Comparison of ENCODE assay signal across 20 cellular contexts in the genomic region with DNA sequence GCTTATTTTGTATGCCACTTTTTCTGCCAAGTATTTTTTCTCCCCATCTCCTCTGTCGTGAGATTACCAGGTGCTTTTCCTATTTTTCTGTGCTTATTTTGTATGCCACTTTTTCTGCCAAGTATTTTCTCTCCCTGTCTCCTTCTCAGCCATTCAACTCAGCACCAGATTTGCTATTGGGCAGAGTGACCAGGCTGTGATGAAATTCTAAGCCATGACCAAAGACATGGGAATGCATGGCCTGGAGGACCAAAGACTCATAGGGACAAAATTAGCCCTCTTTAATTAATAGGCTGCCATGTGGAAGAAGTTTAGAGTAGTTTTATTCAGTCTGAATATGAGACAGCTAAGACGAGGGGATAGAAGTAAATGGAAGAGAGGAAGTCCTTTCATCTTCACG.
DNase-seq lines count a peak whose midpoint lies in the region; ATAC-seq and TF ChIP-seq lines count a peak whose summit lies in the region.
"Had no signal": no experiment of that assay in that cellular context is flagged by ENCODE, and none has a peak within 500 bp of the region (broad histone marks: within the 10 kb centered on the region; RNA-seq: fewer than 3 reads in every experiment).

No MANE protein-coding gene starts in this region.

- H3K27me3 ChIP-seq in RWPE2 (ENCODE audit: insufficient read depth, poor library complexity, severe bottlenecking): peaks cover 4% of the 10 kb centered on the region
- H3K27me3 ChIP-seq: hepatocyte had no signal

- no peaks in the 10 kb centered on the region for H3K9me3 ChIP-seq in RWPE2 (ENCODE audit: severe bottlenecking)
- H3K9me3 ChIP-seq: lower lobe of right lung had no signal

- no peaks in the 10 kb centered on the region for H3K4me1 Mint-ChIP-seq in activated T-cell treated with anti-CD3 and anti-CD28 coated beads, Interleukin-2, amount 50 U/mL, for 24 hours (ENCODE audit: low read depth)
- H3K4me1 Mint-ChIP-seq: CD4-positive, alpha-beta memory T cell; stimulated activated memory B cell treated with anti-CD40 and anti-IgM and Interleukin-4, amounts not matched to agents 10 μg/mL and 1 μg/mL and 100 μg/mL, for 72 hours had no signal

- H3K36me3 Mint-ChIP-seq in activated T-cell treated with anti-CD3 and anti-CD28 coated beads, Interleukin-2, amount 50 U/mL, for 24 hours (ENCODE audit: low read depth): no peaks in the 10 kb centered on the region
- H3K36me3 Mint-ChIP-seq: activated naive CD8-positive, alpha-beta T cell; CD4-positive, alpha-beta memory T cell; stimulated activated memory B cell treated with anti-CD40 and anti-IgM and Interleukin-4, amounts not matched to agents 10 μg/mL and 1 μg/mL and 100 μg/mL, for 72 hours had no signal

- no peak for TF ChIP-seq CTCF in RWPE2 (IDR thresholded peaks at IDR 0.05; ENCODE audit: poor library complexity, severe bottlenecking)

- H3K4me3 Mint-ChIP-seq in activated T-cell treated with anti-CD3 and anti-CD28 coated beads, Interleukin-2, amount 50 U/mL, for 24 hours: no peak overlapping the region
- H3K4me3 Mint-ChIP-seq: activated naive CD8-positive, alpha-beta T cell; activated T-cell treated with anti-CD3 and anti-CD28 coated beads, Interleukin-2, amount 50 U/mL, for 72 hours; CD4-positive, alpha-beta memory T cell; stimulated activated memory B cell treated with anti-CD40 and anti-IgM and Interleukin-4, amounts not matched to agents 10 μg/mL and 1 μg/mL and 100 μg/mL, for 72 hours had no signal

- DNase-seq in EH (ENCODE audit: low read depth) (peak; percentile 83), RWPE2 (ENCODE audit: low spot score) (no peak), left cardiac atrium (no peak), sciatic nerve (ENCODE audit: low spot score) (no peak), COR-L47 (lab: John Stamatoyannopoulos, UW) (no peak)
- DNase-seq in activated T-cell treated with anti-CD3 and anti-CD28 coated beads, Interleukin-2, amount 50 U/mL, for 24 hours: no peak
- DNase-seq: activated CD4-positive, alpha-beta T cell treated with anti-CD3 and anti-CD28 coated beads for 1 hour; activated T-cell treated with anti-CD3 and anti-CD28 coated beads, Interleukin-2, amount 50 U/mL, for 72 hours; CD4-positive, alpha-beta memory T cell; cortex of kidney; lower lobe of right lung; NCI-H1417 treated with DMSO at 0.1 percent for 48 hours; NCI-H524 treated with DMSO at 0.1 percent for 48 hours; nucleus accumbens had no signal

- H3K4me1 ChIP-seq in RWPE2 (ENCODE audit: insufficient read depth, poor library complexity, severe bottlenecking): no peaks in the 10 kb centered on the region
- H3K4me1 ChIP-seq: lower lobe of right lung had no signal

- no peak overlapping the region for H3K27ac ChIP-seq in RWPE2 (ENCODE audit: poor library complexity, severe bottlenecking)
- H3K27ac ChIP-seq: hepatocyte, lower lobe of right lung had no signal

- no peak overlapping the region for H3K4me3 ChIP-seq in RWPE2 (ENCODE audit: severe bottlenecking)
- H3K4me3 ChIP-seq: hepatocyte, lower lobe of right lung had no signal

- no peaks in the 10 kb centered on the region for H3K9me3 Mint-ChIP-seq in activated T-cell treated with anti-CD3 and anti-CD28 coated beads, Interleukin-2, amount 50 U/mL, for 24 hours

- ATAC-seq in RWPE2 (ENCODE audit: low read depth) (peak; percentile 78), left cardiac atrium (peak; percentile 47 to 62), sciatic nerve (peak; percentile 26), HG03571 (IDR thresholded peaks at IDR 0.05; ENCODE audit: unreplicated experiment) (no peak), GM19463 (IDR thresholded peaks at IDR 0.05; ENCODE audit: unreplicated experiment) (no peak)
- ATAC-seq: activated T-cell treated with anti-CD3 and anti-CD28 coated beads, Interleukin-2, amount 50 U/mL, for 72 hours; HCT116; stimulated activated memory B cell treated with anti-CD40 and anti-IgM and Interleukin-4, amounts not matched to agents 10 μg/mL and 1 μg/mL and 100 μg/mL, for 72 hours had no signal

- no peak overlapping the region for H3K27ac Mint-ChIP-seq in activated T-cell treated with anti-CD3 and anti-CD28 coated beads, Interleukin-2, amount 50 U/mL, for 24 hours
- H3K27ac Mint-ChIP-seq: activated naive CD8-positive, alpha-beta T cell; activated T-cell treated with anti-CD3 and anti-CD28 coated beads, Interleukin-2, amount 50 U/mL, for 72 hours; CD4-positive, alpha-beta memory T cell; stimulated activated memory B cell treated with anti-CD40 and anti-IgM and Interleukin-4, amounts not matched to agents 10 μg/mL and 1 μg/mL and 100 μg/mL, for 72 hours had no signal

- H3K36me3 ChIP-seq in RWPE2 (ENCODE audit: low read depth): no peaks in the 10 kb centered on the region
- H3K36me3 ChIP-seq: lower lobe of right lung had no signal

- intact Hi-C loops in left cardiac atrium (cut with DNase I) (no loop called here), sciatic nerve (cut with DNase I) (no loop called here)

- no peaks in the 10 kb centered on the region for H3K27me3 Mint-ChIP-seq in activated T-cell treated with anti-CD3 and anti-CD28 coated beads, Interleukin-2, amount 50 U/mL, for 24 hours

Comparison
In these comparisons a context has a peak if more than half of its experiments do, and no peak if none do; other contexts are left out.
1. ATAC-seq: peak in RWPE2 (single experiment), left cardiac atrium (2 of 2) and sciatic nerve (single experiment); none in HG03571 (single experiment) and GM19463 (single experiment).